Comparison of ENCODE assay signal across 22 cellular contexts in genomic region chr1:9746651-9747050, GRCh38.
A peak's percentile ranks its signal among the peaks of the same experiment; 100 is the strongest.
DNase-seq lines count a peak whose midpoint lies in the region; ATAC-seq and TF ChIP-seq lines count a peak whose summit lies in the region.
"Had no signal": no experiment of that assay in that cellular context is flagged by ENCODE, and none has a peak within 500 bp of the region (broad histone marks: within the 10 kb centered on the region; RNA-seq: fewer than 3 reads in every experiment).

No MANE protein-coding gene starts in this region.

- no peak for ATAC-seq in GM19463 (IDR thresholded peaks at IDR 0.05; ENCODE audit: unreplicated experiment)
- no peak for ATAC-seq in activated naive CD8-positive, alpha-beta T cell treated with anti-CD3 and anti-CD28 coated beads, Interleukin-2, amount 50 U/mL, for 24 hours
- ATAC-seq: Right ventricle myocardium inferior, SK-N-SH treated with all-trans-retinoic acid at 6 μM for 48 hours had no signal

- peak; percentile 27 for DNase-seq in Daoy (ENCODE audit: low read depth)
- DNase-seq in NCI-H2029 (lab: John Stamatoyannopoulos, UW) = peak; percentile 49
- DNase-seq in prostate gland (ENCODE audit: low spot score) = peak; percentile 26
- DNase-seq in activated naive CD8-positive, alpha-beta T cell treated with anti-CD3 and anti-CD28 coated beads, Interleukin-2, amount 50 U/mL, for 24 hours = no peak
- no peak for DNase-seq in CD4-positive, alpha-beta memory T cell
- DNase-seq: CD4-positive, CD25-positive, alpha-beta regulatory T cell; COR-L47; DMS53; KBM-7; MM.1S; NCI-H1417 treated with DMSO at 0.1 percent for 48 hours; NCI-H1694 treated with DMSO at 0.1 percent for 48 hours; NCI-H2171 treated with DMSO at 0.1 percent for 48 hours; NCI-H446 treated with DMSO at 0.1 percent for 48 hours; NCI-H526; NCI-H82; PC-9; SJCRH30 had no signal

- POLR2A ChIA-PET in CD4-positive, alpha-beta memory T cell (lab: Charles Lee; ENCODE audit: partially characterized antibody) = interaction anchor here (1.2 kb wide), 1 partner anchor 94 kb away, joined by 3 read pairs; no protein-coding TSS in a partner anchor

- H3K27ac ChIP-seq in VCaP (peak overlapping the region; percentile 23), prostate gland (no peak overlapping the region)
- H3K27ac ChIP-seq in CD4-positive, alpha-beta memory T cell (ENCODE audit: low read depth, low read length) = no peak overlapping the region
- H3K27ac ChIP-seq: PC-9, SJCRH30 had no signal

- H3K4me1 ChIP-seq in prostate gland (replicated peaks) = no peaks in the 10 kb centered on the region
- H3K4me1 ChIP-seq in CD4-positive, alpha-beta memory T cell (ENCODE audit: insufficient read depth, low read length) = no peaks in the 10 kb centered on the region
- H3K4me1 ChIP-seq: SJCRH30 had no signal

- no peaks in the 10 kb centered on the region for H3K9me3 Mint-ChIP-seq in activated naive CD8-positive, alpha-beta T cell treated with anti-CD3 and anti-CD28 coated beads, Interleukin-2, amount 50 U/mL, for 24 hours
- H3K9me3 Mint-ChIP-seq in CD4-positive, alpha-beta memory T cell = no peaks in the 10 kb centered on the region
- H3K9me3 Mint-ChIP-seq: CD4-positive, CD25-positive, alpha-beta regulatory T cell had no signal

- H3K4me3 ChIP-seq in prostate gland = no peak overlapping the region
- H3K4me3 ChIP-seq in CD4-positive, alpha-beta memory T cell (ENCODE audit: low read length in 2 of 2) = no peak overlapping the region
- H3K4me3 ChIP-seq: PC-9, SJCRH30 had no signal

- peaks cover 3 to 21% of the 10 kb centered on the region in 2 donors for H3K36me3 ChIP-seq in prostate gland
- peaks cover 63% of the 10 kb centered on the region for H3K36me3 ChIP-seq in CD4-positive, alpha-beta memory T cell (ENCODE audit: insufficient read depth, low read length)

- intact Hi-C loops in prostate gland (cut with DNase I) = no loop called here
- intact Hi-C loops in CD4-positive, alpha-beta memory T cell (cut with micrococcal nuclease) = no loop called here

- CTCF ChIA-PET in CD4-positive, alpha-beta memory T cell (lab: Charles Lee; ENCODE audit: partially characterized antibody) = interaction anchor here (0.9 to 2.3 kb wide), 3 partner anchors 9 to 120 kb away, joined by 3 to 6 read pairs (median 5); no protein-coding TSS in a partner anchor

- H3K27ac Mint-ChIP-seq in activated naive CD8-positive, alpha-beta T cell treated with anti-CD3 and anti-CD28 coated beads, Interleukin-2, amount 50 U/mL, for 24 hours = no peak overlapping the region
- H3K27ac Mint-ChIP-seq in CD4-positive, alpha-beta memory T cell = peak overlapping the region in 2 of 7 donors; percentile 47 to 62

- H3K4me1 Mint-ChIP-seq in activated naive CD8-positive, alpha-beta T cell treated with anti-CD3 and anti-CD28 coated beads, Interleukin-2, amount 50 U/mL, for 24 hours = no peaks in the 10 kb centered on the region
- peaks cover 0 to 3% (median 0%) of the 10 kb centered on the region in 4 donors for H3K4me1 Mint-ChIP-seq in CD4-positive, alpha-beta memory T cell

- H3K27me3 Mint-ChIP-seq in activated naive CD8-positive, alpha-beta T cell treated with anti-CD3 and anti-CD28 coated beads, Interleukin-2, amount 50 U/mL, for 24 hours = no peaks in the 10 kb centered on the region
- H3K27me3 Mint-ChIP-seq in CD4-positive, alpha-beta memory T cell = no peaks in the 10 kb centered on the region
- H3K27me3 Mint-ChIP-seq: CD4-positive, CD25-positive, alpha-beta regulatory T cell had no signal

- H3K27me3 ChIP-seq in prostate gland (replicated peaks; ENCODE audit: insufficient read depth) = no peaks in the 10 kb centered on the region
- H3K27me3 ChIP-seq in CD4-positive, alpha-beta memory T cell (ENCODE audit: insufficient read depth, low read length) = no peaks in the 10 kb centered on the region
- H3K27me3 ChIP-seq: SJCRH30 had no signal

- WGBS in prostate gland = 68% methylated on average over 7 of the region's 7 CpGs

- no peaks in the 10 kb centered on the region for H3K9me3 ChIP-seq in prostate gland
- H3K9me3 ChIP-seq in CD4-positive, alpha-beta memory T cell (ENCODE audit: control insufficient read depth in 1 of 2, low read length in 2 of 2) = no peaks in the 10 kb centered on the region
- H3K9me3 ChIP-seq: SJCRH30 had no signal

- TF ChIP-seq CTCF in VCaP (conservative IDR thresholded peaks at IDR 0.05) (no peak), prostate gland (IDR thresholded peaks at IDR 0.05) (no peak)

- no peak for TF ChIP-seq POLR2A in prostate gland (IDR thresholded peaks at IDR 0.05)

- H3K4me3 Mint-ChIP-seq in activated naive CD8-positive, alpha-beta T cell treated with anti-CD3 and anti-CD28 coated beads, Interleukin-2, amount 50 U/mL, for 24 hours = no peak overlapping the region
- no peak overlapping the region for H3K4me3 Mint-ChIP-seq in CD4-positive, alpha-beta memory T cell
- H3K4me3 Mint-ChIP-seq: CD4-positive, CD25-positive, alpha-beta regulatory T cell had no signal

- H3K36me3 Mint-ChIP-seq in activated naive CD8-positive, alpha-beta T cell treated with anti-CD3 and anti-CD28 coated beads, Interleukin-2, amount 50 U/mL, for 24 hours (ENCODE audit: low read depth) = peaks cover 22% of the 10 kb centered on the region
- H3K36me3 Mint-ChIP-seq in CD4-positive, alpha-beta memory T cell = peaks cover 35 to 65% of the 10 kb centered on the region in 2 donors

Comparison
In these comparisons a context has a peak if more than half of its experiments do, and no peak if none do; other contexts are left out.
1. DNase-seq: peak in Daoy (single experiment), NCI-H2029 (single experiment) and prostate gland (single experiment); none in activated naive CD8-positive, alpha-beta T cell treated with anti-CD3 and anti-CD28 coated beads, Interleukin-2, amount 50 U/mL, for 24 hours (single experiment) and CD4-positive, alpha-beta memory T cell (0 of 5).